19 cellular contexts compared by ENCODE assay signal in the genomic region with DNA sequence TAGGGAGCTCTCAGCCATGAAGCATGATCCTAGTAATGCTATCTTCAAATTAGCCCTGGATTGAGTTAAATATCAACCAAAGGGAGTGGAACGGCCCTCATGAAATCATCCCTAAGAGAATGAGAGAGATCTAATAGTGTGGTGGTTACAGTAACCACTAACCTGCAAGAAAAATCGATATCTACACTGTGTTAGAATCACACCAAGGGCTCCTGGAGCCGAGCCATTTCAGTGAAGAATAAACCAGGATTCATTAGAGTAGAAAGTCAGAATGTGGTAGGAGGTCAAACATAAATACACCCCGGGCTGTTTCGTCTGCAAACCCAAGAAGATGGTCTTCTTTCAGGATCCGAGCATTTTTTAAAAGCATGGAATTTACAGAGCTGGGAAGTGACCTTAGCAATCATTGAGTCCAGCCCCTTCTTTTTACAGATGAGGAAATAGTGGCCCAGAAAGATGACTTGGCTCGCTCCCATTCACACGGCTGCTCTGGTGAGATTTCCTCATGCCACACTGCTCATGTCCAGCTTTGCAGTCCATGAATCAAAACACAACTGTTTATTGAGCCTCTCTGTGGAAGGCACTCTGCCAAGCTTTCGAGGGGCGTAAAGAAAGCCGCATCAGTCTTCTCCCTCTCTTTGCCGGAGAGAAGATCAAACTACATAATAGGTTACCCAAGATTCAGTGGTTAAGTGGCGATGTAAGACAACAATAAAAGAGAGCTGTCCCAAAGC. TPM values are rescaled to one million over a fixed set of nuclear protein-coding genes. Genes with fewer than 3 reads are reported as not detected.
DNase-seq lines count a peak whose midpoint lies in the region; ATAC-seq and TF ChIP-seq lines count a peak whose summit lies in the region.
"Had no signal": no experiment of that assay in that cellular context is flagged by ENCODE, and none has a peak within 500 bp of the region (broad histone marks: within the 10 kb centered on the region; RNA-seq: fewer than 3 reads in every experiment).

No MANE protein-coding gene starts in this region.

- no peak for TF ChIP-seq CTCF in vagina (IDR thresholded peaks at IDR 0.05)

- no peak overlapping the region for H3K9ac ChIP-seq in rectal smooth muscle tissue (ENCODE audit: low read length)

- peaks cover 8% of the 10 kb centered on the region for H3K4me1 ChIP-seq in rectal smooth muscle tissue (ENCODE audit: control insufficient read depth, insufficient read depth, low read length)
- peaks cover 9% of the 10 kb centered on the region for H3K4me1 ChIP-seq in vagina

- DNase-seq in DMS79 treated with DMSO at 0.1 percent for 48 hours (lab: John Stamatoyannopoulos, UW) (peak; percentile 39), NCI-H2107 treated with DMSO at 0.1 percent for 48 hours (lab: John Stamatoyannopoulos, UW; ENCODE audit: unreplicated experiment) (peak; percentile 83), globus pallidus (ENCODE audit: low spot score) (peak; percentile 48), vagina (ENCODE audit: extremely low spot score in 2 of 2) (no peak), SKM-1 (lab: John Stamatoyannopoulos, UW; ENCODE audit: unreplicated experiment) (no peak), EL (no peak)
- DNase-seq: activated CD4-positive, alpha-beta T cell treated with anti-CD3 and anti-CD28 coated beads, Interleukin-2, amount 10 ng/mL, durations not matched to agents 7 days and 5 days; activated T-cell treated with anti-CD3 and anti-CD28 coated beads, Interleukin-2, amount 50 U/mL, for 4 hours; gastrocnemius medialis; islet precursor cell; MV-4-11; naive thymus-derived CD4-positive, alpha-beta T cell; Peyer's patch; right cardiac atrium; stimulated activated naive CD4-positive, alpha-beta T cell treated with Interleukin-2 at 50 U/mL for 16 hours had no signal

- no peaks in the 10 kb centered on the region for H3K27me3 ChIP-seq in rectal smooth muscle tissue (ENCODE audit: control insufficient read depth, insufficient read depth, low read length)
- H3K27me3 ChIP-seq in vagina = no peaks in the 10 kb centered on the region
- H3K27me3 ChIP-seq: dorsolateral prefrontal cortex, gastrocnemius medialis, Peyer's patch had no signal

- H3K4me3 ChIP-seq in rectal smooth muscle tissue (ENCODE audit: low read length) (peak overlapping the region; percentile 35), vagina (no peak overlapping the region)
- H3K4me3 ChIP-seq: gastrocnemius medialis, HAP-1, Peyer's patch had no signal

- H3K27ac ChIP-seq in rectal smooth muscle tissue (ENCODE audit: low read depth, low read length) (peak overlapping the region; percentile 51), vagina (no peak overlapping the region)
- H3K27ac ChIP-seq: dorsolateral prefrontal cortex, gastrocnemius medialis, Peyer's patch had no signal

- H3K9me3 ChIP-seq in vagina = no peaks in the 10 kb centered on the region
- H3K9me3 ChIP-seq: gastrocnemius medialis, HAP-1, Peyer's patch had no signal

- ATAC-seq in HG02798 (IDR thresholded peaks at IDR 0.05; ENCODE audit: poor library complexity, unreplicated experiment) = no peak
- ATAC-seq: activated T-cell treated with anti-CD3 and anti-CD28 coated beads, Interleukin-2, amount 50 U/mL, for 4 hours; gastrocnemius medialis; naive thymus-derived CD4-positive, alpha-beta T cell; right cardiac atrium had no signal

- no peak for TF ChIP-seq POLR2A in vagina (IDR thresholded peaks at IDR 0.05)

- intact Hi-C loops in vagina (cut with DNase I) = no loop called here

- no peaks in the 10 kb centered on the region for H3K36me3 ChIP-seq in rectal smooth muscle tissue (ENCODE audit: control insufficient read depth, insufficient read depth, low read length)
- no peaks in the 10 kb centered on the region for H3K36me3 ChIP-seq in vagina
- H3K36me3 ChIP-seq: gastrocnemius medialis, HAP-1, Peyer's patch had no signal

RNA-seq across cellular contexts. Expression of a gene that starts 5.5 kb away (rescaled TPM):
- 40.0 TPM for total RNA-seq in vagina

Comparison
In these comparisons a context has a peak if more than half of its experiments do, and no peak if none do; other contexts are left out.
1. DNase-seq: peak in DMS79 treated with DMSO at 0.1 percent for 48 hours (single experiment), NCI-H2107 treated with DMSO at 0.1 percent for 48 hours (single experiment) and globus pallidus (single experiment); none in vagina (0 of 2), SKM-1 (single experiment) and EL (single experiment).